ENCODE assay signal across 8 cellular contexts in genomic region chr2:71226391-71226964, GRCh38. TPM values are rescaled to one million over a fixed set of nuclear protein-coding genes. Genes with fewer than 3 reads are reported as not detected.
DNase-seq lines count a peak whose midpoint lies in the region; ATAC-seq, FAIRE-seq and TF ChIP-seq lines count a peak whose summit lies in the region.

No MANE protein-coding gene starts in this region.

- no peaks in the 10 kb centered on the region for H3K9me2 ChIP-seq in neural cell (ENCODE audit: insufficient read depth, low read length)

- H3K4me3 Mint-ChIP-seq in activated CD8-positive, alpha-beta memory T cell treated with anti-CD3 and anti-CD28 coated beads, Interleukin-2, amount 10 ng/mL, durations not matched to agents 7 days and 5 days: peak overlapping the region; percentile 89

- peak; percentile 44 for TF ChIP-seq RAD21 in neural cell (conservative IDR thresholded peaks at IDR 0.05)

- no peaks in the 10 kb centered on the region for H3K9me3 Mint-ChIP-seq in activated CD8-positive, alpha-beta memory T cell treated with anti-CD3 and anti-CD28 coated beads, Interleukin-2, amount 10 ng/mL, durations not matched to agents 7 days and 5 days (ENCODE audit: low read depth)

- H3K36me3 ChIP-seq in ES-I3 (ENCODE audit: insufficient read depth, low read length): no peaks in the 10 kb centered on the region
- H3K36me3 ChIP-seq in neural cell (ENCODE audit: insufficient read depth, low read length): no peaks in the 10 kb centered on the region

- no peaks in the 10 kb centered on the region for H3K36me3 Mint-ChIP-seq in activated CD8-positive, alpha-beta memory T cell treated with anti-CD3 and anti-CD28 coated beads, Interleukin-2, amount 10 ng/mL, durations not matched to agents 7 days and 5 days

- H4K20me1 ChIP-seq in neural cell (ENCODE audit: insufficient read depth): no peaks in the 10 kb centered on the region

- no peak for DNase-seq in HFF-Myc (ENCODE audit: extremely low read depth, low read depth)
- DNase-seq in NCI-H2107 (lab: John Stamatoyannopoulos, UW): peak; percentile 24
- DNase-seq in activated CD8-positive, alpha-beta memory T cell treated with anti-CD3 and anti-CD28 coated beads, Interleukin-2, amount 10 ng/mL, durations not matched to agents 7 days and 5 days: peak; percentile 49
- DNase-seq in fibroblast of pulmonary artery (ENCODE audit: low read depth): no peak
- DNase-seq in NOMO-1 treated with dmso at 0.1 percent for 144 hours (lab: John Stamatoyannopoulos, UW; ENCODE audit: unreplicated experiment): no peak
- DNase-seq in RCC 7860 (ENCODE audit: low spot score): no peak

- no peaks in the 10 kb centered on the region for H3K27me3 ChIP-seq in neural cell (ENCODE audit: insufficient read depth, low read depth, low read length)

- CTCF ChIA-PET in activated CD8-positive, alpha-beta memory T cell treated with anti-CD3 and anti-CD28 coated beads, Interleukin-2, amount 10 ng/mL, durations not matched to agents 7 days and 5 days (lab: Charles Lee): interaction anchor here (1.0 to 4.1 kb wide), 5 partner anchors 10 to 159 kb away, joined by 3 to 18 read pairs (median 3); partner anchors contain the start of gene ZNF638

- H2AFZ ChIP-seq in neural cell (ENCODE audit: low read depth, low read length): peak overlapping the region; percentile 82

- H3K4me1 ChIP-seq in ES-I3 (ENCODE audit: insufficient read depth, low read length): 0 out of 2 replicates have a peak, but pooled peaks cover 5% of the 10 kb centered on the region

- H3K9ac ChIP-seq in ES-I3 (ENCODE audit: low read depth, low read length): peak overlapping the region; percentile 67; the same call in 1 of the 2 replicates
- peak overlapping the region; percentile 86 for H3K9ac ChIP-seq in neural cell (ENCODE audit: low read length)

- peak overlapping the region; percentile 83 for H3K27ac Mint-ChIP-seq in activated CD8-positive, alpha-beta memory T cell treated with anti-CD3 and anti-CD28 coated beads, Interleukin-2, amount 10 ng/mL, durations not matched to agents 7 days and 5 days

- H3K27ac ChIP-seq in neural cell (ENCODE audit: low read length): peak overlapping the region; percentile 89

- peak; percentile 41 for ATAC-seq in activated CD8-positive, alpha-beta memory T cell treated with anti-CD3 and anti-CD28 coated beads, Interleukin-2, amount 10 ng/mL, durations not matched to agents 7 days and 5 days

- H3K9me3 ChIP-seq in ES-I3 (ENCODE audit: control insufficient read depth, insufficient read depth, low read length) (no peaks in the 10 kb centered on the region; the same call in 1 of the 2 replicates), neural cell (ENCODE audit: low read length) (no peaks in the 10 kb centered on the region)

- peaks cover 4% of the 10 kb centered on the region for H3K79me2 ChIP-seq in neural cell (replicated peaks; ENCODE audit: insufficient read depth, low read length)

- peaks cover 16% of the 10 kb centered on the region for H3K27me3 Mint-ChIP-seq in activated CD8-positive, alpha-beta memory T cell treated with anti-CD3 and anti-CD28 coated beads, Interleukin-2, amount 10 ng/mL, durations not matched to agents 7 days and 5 days

- TF ChIP-seq EP300 in neural cell (conservative IDR thresholded peaks at IDR 0.05; ENCODE audit: poor library complexity, severe bottlenecking): peak; percentile 18

- H3F3A ChIP-seq in neural cell (ENCODE audit: insufficient read depth, low read length, poor library complexity, severe bottlenecking): no peaks in the 10 kb centered on the region

- H3K4me3 ChIP-seq in HFF-Myc (replicated peaks; ENCODE audit: low read depth, low read length) (peak overlapping the region; percentile 53), fibroblast of pulmonary artery (replicated peaks; ENCODE audit: low read depth, low read length) (peak overlapping the region; percentile 75), neural cell (ENCODE audit: low read length) (peak overlapping the region; percentile 90)

- TF ChIP-seq CTCF in HFF-Myc (IDR thresholded peaks at IDR 0.05; ENCODE audit: low read depth, low read length, missing control alignments) (no peak), fibroblast of pulmonary artery (IDR thresholded peaks at IDR 0.05; ENCODE audit: low read length, missing control alignments) (no peak), neural cell (IDR thresholded peaks at IDR 0.05; ENCODE audit: poor library complexity, severe bottlenecking) (peak; percentile 67)

- FAIRE-seq in RCC 7860 (lab: Jason Lieb, UNC): no peak

- H3K4me2 ChIP-seq in neural cell (ENCODE audit: low read length): peak overlapping the region; percentile 82

- peaks cover 10% of the 10 kb centered on the region for H3K4me1 Mint-ChIP-seq in activated CD8-positive, alpha-beta memory T cell treated with anti-CD3 and anti-CD28 coated beads, Interleukin-2, amount 10 ng/mL, durations not matched to agents 7 days and 5 days

TF ChIP-seq in neural cell, 6 proteins besides CTCF, POLR2A, EP300 and RAD21:
- TF ChIP-seq SMC3 (conservative IDR thresholded peaks at IDR 0.05; ENCODE audit: poor library complexity) (peak; percentile 40), REST (IDR thresholded peaks at IDR 0.05; ENCODE audit: borderline replicate concordance) (peak; percentile 53), TAF1 (IDR thresholded peaks at IDR 0.05; ENCODE audit: low read depth) (no peak)

RNA-seq across cellular contexts. Expression of gene PAIP2B, which starts 0.4 kb away (rescaled TPM):
- 1 to 10 TPM; 1.1 to 1.5 TPM for total RNA-seq in activated CD8-positive, alpha-beta memory T cell treated with anti-CD3 and anti-CD28 coated beads, Interleukin-2, amount 10 ng/mL, durations not matched to agents 7 days and 5 days
- 13.3 and 14.4 TPM in 2 replicates for polyA plus RNA-seq in neural cell
- 21.7 and 23.6 TPM in 2 replicates for polyA minus RNA-seq in neural cell

Comparison
In these comparisons a context has a peak if more than half of its experiments do, and no peak if none do; other contexts are left out.
1. DNase-seq: peak in NCI-H2107 (single experiment) and activated CD8-positive, alpha-beta memory T cell treated with anti-CD3 and anti-CD28 coated beads, Interleukin-2, amount 10 ng/mL, durations not matched to agents 7 days and 5 days (single experiment); none in HFF-Myc (single experiment), fibroblast of pulmonary artery (single experiment), NOMO-1 treated with dmso at 0.1 percent for 144 hours (single experiment) and RCC 7860 (single experiment).
2. Peak in every context shown above with its lines, with median percentiles within 50 percentile points of each other: H3K4me3 ChIP-seq.